In the genomic region with DNA sequence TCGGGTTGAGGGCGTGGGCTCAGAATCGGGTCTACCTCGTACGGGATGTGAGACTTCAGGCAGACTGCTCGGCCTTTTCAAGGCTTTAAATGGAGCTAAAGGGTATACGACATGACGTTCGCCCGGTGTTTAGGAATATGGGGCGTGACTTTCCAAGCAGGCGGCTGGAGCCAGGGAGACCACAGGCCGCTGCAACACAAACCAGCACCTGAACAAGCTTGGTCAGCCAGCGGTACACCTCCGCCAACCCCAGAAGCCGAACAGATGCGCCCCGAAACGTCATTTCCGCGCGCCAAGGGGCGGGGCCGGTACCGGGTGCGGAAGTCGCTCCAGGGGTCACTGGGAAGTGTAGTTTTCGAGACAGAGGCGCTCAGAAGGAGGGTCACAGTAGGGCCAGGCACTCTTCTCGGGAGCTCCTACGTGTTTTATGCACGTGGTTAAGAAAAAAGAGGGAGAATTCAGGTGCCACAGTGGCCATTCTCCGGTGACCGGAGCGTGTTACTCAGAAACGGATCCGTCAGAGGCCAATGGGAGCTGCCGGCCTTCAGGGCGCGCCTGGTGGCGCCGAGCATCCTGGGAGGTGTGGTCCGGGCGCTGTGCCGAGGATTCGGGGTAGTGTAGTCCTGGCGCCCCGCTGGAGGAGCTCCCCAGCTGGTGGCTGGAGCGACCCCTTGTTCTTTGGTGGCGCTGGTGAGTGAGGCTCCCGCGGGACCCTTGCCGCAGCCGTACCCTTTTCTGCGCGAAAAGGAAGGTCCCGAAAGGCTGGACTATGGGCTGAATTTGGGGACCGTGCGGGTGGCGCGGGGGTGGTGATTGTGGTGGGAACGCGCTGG, we compare ENCODE assay signal across 1 cellular context.
TF ChIP-seq lines count a peak whose summit lies in the region.

A gene (plus strand): TSS at position 613 of the 833 bp plus-strand sequence. CDS start 17,160 bp downstream, outside the sequence.

TF ChIP-seq in HepG2, 621 proteins besides CTCF, POLR2A, EP300 and RAD21 (continued from another document and continues in another):
- TF ChIP-seq, protein P1, sequence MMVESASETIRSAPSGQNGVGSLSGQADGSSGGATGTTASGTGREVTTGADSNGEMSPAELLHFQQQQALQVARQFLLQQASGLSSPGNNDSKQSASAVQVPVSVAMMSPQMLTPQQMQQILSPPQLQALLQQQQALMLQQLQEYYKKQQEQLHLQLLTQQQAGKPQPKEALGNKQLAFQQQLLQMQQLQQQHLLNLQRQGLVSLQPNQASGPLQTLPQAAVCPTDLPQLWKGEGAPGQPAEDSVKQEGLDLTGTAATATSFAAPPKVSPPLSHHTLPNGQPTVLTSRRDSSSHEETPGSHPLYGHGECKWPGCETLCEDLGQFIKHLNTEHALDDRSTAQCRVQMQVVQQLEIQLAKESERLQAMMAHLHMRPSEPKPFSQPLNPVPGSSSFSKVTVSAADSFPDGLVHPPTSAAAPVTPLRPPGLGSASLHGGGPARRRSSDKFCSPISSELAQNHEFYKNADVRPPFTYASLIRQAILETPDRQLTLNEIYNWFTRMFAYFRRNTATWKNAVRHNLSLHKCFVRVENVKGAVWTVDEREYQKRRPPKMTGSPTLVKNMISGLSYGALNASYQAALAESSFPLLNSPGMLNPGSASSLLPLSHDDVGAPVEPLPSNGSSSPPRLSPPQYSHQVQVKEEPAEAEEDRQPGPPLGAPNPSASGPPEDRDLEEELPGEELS (CRISPR knock-in tag; IDR thresholded peaks at IDR 0.05): peak; percentile 62; the same call in 1 of the 2 replicates
- TF ChIP-seq, protein P2, sequence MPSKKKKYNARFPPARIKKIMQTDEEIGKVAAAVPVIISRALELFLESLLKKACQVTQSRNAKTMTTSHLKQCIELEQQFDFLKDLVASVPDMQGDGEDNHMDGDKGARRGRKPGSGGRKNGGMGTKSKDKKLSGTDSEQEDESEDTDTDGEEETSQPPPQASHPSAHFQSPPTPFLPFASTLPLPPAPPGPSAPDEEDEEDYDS (CRISPR knock-in tag; IDR thresholded peaks at IDR 0.05): peak; percentile 41
- TF ChIP-seq ATF7 (IDR thresholded peaks at IDR 0.05) (no peak), ATF7 (CRISPR knock-in tag; IDR thresholded peaks at IDR 0.05) (peak; percentile 83), MAFK (conservative IDR thresholded peaks at IDR 0.05 in 1 of 2, IDR thresholded peaks at IDR 0.05 in 1 of 2; ENCODE audit: low read length in 2 of 2) (no peak; a peak in 1 of 4 replicates), YEATS2 (CRISPR knock-in tag; IDR thresholded peaks at IDR 0.05; ENCODE audit: borderline replicate concordance) (peak; percentile 95), ZNF569 (CRISPR knock-in tag; IDR thresholded peaks at IDR 0.05; ENCODE audit: borderline replicate concordance) (no peak), EEA1 (CRISPR knock-in tag; IDR thresholded peaks at IDR 0.05; ENCODE audit: borderline replicate concordance) (peak; percentile 45; the same call in 1 of the 2 replicates), ZNF205 (CRISPR knock-in tag; IDR thresholded peaks at IDR 0.05) (peak; percentile 80), SMAD9 (CRISPR knock-in tag; IDR thresholded peaks at IDR 0.05) (peak; percentile 97), ZNF7 (CRISPR knock-in tag; IDR thresholded peaks at IDR 0.05) (no peak), PCBP1 (IDR thresholded peaks at IDR 0.05; ENCODE audit: borderline replicate concordance, low read depth, low read length) (peak; percentile 96), ZSCAN25 (CRISPR knock-in tag; IDR thresholded peaks at IDR 0.05) (peak; percentile 45), ZNF484 (CRISPR knock-in tag; IDR thresholded peaks at IDR 0.05; ENCODE audit: borderline replicate concordance, low read depth) (no peak), ZFP36L2 (CRISPR knock-in tag; IDR thresholded peaks at IDR 0.05) (peak; percentile 42; the same call in 1 of the 2 replicates), REPIN1 (CRISPR knock-in tag; IDR thresholded peaks at IDR 0.05; ENCODE audit: borderline replicate concordance, low read depth) (peak; percentile 34), KAT2B (IDR thresholded peaks at IDR 0.05; ENCODE audit: borderline replicate concordance, low read depth, low read length) (no peak), SAFB2 (CRISPR knock-in tag; IDR thresholded peaks at IDR 0.05; ENCODE audit: borderline replicate concordance, low read depth) (peak; percentile 90), RELA (CRISPR knock-in tag; IDR thresholded peaks at IDR 0.05) (no peak; the same call in 1 of the 2 replicates)
- TF ChIP-seq, protein P3, sequence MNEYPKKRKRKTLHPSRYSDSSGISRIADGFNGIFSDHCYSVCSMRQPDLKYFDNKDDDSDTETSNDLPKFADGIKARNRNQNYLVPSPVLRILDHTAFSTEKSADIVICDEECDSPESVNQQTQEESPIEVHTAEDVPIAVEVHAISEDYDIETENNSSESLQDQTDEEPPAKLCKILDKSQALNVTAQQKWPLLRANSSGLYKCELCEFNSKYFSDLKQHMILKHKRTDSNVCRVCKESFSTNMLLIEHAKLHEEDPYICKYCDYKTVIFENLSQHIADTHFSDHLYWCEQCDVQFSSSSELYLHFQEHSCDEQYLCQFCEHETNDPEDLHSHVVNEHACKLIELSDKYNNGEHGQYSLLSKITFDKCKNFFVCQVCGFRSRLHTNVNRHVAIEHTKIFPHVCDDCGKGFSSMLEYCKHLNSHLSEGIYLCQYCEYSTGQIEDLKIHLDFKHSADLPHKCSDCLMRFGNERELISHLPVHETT (CRISPR knock-in tag; conservative IDR thresholded peaks at IDR 0.05): peak; percentile 35
- TF ChIP-seq, protein P4, sequence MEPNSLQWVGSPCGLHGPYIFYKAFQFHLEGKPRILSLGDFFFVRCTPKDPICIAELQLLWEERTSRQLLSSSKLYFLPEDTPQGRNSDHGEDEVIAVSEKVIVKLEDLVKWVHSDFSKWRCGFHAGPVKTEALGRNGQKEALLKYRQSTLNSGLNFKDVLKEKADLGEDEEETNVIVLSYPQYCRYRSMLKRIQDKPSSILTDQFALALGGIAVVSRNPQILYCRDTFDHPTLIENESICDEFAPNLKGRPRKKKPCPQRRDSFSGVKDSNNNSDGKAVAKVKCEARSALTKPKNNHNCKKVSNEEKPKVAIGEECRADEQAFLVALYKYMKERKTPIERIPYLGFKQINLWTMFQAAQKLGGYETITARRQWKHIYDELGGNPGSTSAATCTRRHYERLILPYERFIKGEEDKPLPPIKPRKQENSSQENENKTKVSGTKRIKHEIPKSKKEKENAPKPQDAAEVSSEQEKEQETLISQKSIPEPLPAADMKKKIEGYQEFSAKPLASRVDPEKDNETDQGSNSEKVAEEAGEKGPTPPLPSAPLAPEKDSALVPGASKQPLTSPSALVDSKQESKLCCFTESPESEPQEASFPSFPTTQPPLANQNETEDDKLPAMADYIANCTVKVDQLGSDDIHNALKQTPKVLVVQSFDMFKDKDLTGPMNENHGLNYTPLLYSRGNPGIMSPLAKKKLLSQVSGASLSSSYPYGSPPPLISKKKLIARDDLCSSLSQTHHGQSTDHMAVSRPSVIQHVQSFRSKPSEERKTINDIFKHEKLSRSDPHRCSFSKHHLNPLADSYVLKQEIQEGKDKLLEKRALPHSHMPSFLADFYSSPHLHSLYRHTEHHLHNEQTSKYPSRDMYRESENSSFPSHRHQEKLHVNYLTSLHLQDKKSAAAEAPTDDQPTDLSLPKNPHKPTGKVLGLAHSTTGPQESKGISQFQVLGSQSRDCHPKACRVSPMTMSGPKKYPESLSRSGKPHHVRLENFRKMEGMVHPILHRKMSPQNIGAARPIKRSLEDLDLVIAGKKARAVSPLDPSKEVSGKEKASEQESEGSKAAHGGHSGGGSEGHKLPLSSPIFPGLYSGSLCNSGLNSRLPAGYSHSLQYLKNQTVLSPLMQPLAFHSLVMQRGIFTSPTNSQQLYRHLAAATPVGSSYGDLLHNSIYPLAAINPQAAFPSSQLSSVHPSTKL (CRISPR knock-in tag; IDR thresholded peaks at IDR 0.05): peak; percentile 36
- TF ChIP-seq, protein P5, sequence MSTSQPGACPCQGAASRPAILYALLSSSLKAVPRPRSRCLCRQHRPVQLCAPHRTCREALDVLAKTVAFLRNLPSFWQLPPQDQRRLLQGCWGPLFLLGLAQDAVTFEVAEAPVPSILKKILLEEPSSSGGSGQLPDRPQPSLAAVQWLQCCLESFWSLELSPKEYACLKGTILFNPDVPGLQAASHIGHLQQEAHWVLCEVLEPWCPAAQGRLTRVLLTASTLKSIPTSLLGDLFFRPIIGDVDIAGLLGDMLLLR (CRISPR knock-in tag; IDR thresholded peaks at IDR 0.05): peak; percentile 62
- TF ChIP-seq, protein P6, sequence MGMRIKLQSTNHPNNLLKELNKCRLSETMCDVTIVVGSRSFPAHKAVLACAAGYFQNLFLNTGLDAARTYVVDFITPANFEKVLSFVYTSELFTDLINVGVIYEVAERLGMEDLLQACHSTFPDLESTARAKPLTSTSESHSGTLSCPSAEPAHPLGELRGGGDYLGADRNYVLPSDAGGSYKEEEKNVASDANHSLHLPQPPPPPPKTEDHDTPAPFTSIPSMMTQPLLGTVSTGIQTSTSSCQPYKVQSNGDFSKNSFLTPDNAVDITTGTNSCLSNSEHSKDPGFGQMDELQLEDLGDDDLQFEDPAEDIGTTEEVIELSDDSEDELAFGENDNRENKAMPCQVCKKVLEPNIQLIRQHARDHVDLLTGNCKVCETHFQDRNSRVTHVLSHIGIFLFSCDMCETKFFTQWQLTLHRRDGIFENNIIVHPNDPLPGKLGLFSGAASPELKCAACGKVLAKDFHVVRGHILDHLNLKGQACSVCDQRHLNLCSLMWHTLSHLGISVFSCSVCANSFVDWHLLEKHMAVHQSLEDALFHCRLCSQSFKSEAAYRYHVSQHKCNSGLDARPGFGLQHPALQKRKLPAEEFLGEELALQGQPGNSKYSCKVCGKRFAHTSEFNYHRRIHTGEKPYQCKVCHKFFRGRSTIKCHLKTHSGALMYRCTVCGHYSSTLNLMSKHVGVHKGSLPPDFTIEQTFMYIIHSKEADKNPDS (CRISPR knock-in tag; IDR thresholded peaks at IDR 0.05): peak; percentile 93
- TF ChIP-seq, protein P7, sequence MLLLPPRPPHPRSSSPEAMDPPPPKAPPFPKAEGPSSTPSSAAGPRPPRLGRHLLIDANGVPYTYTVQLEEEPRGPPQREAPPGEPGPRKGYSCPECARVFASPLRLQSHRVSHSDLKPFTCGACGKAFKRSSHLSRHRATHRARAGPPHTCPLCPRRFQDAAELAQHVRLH (CRISPR knock-in tag; IDR thresholded peaks at IDR 0.05; ENCODE audit: borderline replicate concordance, low read depth): peak; percentile 90; the same call in 1 of the 2 replicates
- TF ChIP-seq, protein P8, sequence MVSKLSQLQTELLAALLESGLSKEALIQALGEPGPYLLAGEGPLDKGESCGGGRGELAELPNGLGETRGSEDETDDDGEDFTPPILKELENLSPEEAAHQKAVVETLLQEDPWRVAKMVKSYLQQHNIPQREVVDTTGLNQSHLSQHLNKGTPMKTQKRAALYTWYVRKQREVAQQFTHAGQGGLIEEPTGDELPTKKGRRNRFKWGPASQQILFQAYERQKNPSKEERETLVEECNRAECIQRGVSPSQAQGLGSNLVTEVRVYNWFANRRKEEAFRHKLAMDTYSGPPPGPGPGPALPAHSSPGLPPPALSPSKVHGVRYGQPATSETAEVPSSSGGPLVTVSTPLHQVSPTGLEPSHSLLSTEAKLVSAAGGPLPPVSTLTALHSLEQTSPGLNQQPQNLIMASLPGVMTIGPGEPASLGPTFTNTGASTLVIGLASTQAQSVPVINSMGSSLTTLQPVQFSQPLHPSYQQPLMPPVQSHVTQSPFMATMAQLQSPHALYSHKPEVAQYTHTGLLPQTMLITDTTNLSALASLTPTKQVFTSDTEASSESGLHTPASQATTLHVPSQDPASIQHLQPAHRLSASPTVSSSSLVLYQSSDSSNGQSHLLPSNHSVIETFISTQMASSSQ (IDR thresholded peaks at IDR 0.05; ENCODE audit: low read depth): peak; percentile 56; the same call in 1 of the 2 replicates
- TF ChIP-seq, protein P8 (CRISPR knock-in tag; IDR thresholded peaks at IDR 0.05; ENCODE audit: borderline replicate concordance): peak; percentile 89
- TF ChIP-seq, protein P9, sequence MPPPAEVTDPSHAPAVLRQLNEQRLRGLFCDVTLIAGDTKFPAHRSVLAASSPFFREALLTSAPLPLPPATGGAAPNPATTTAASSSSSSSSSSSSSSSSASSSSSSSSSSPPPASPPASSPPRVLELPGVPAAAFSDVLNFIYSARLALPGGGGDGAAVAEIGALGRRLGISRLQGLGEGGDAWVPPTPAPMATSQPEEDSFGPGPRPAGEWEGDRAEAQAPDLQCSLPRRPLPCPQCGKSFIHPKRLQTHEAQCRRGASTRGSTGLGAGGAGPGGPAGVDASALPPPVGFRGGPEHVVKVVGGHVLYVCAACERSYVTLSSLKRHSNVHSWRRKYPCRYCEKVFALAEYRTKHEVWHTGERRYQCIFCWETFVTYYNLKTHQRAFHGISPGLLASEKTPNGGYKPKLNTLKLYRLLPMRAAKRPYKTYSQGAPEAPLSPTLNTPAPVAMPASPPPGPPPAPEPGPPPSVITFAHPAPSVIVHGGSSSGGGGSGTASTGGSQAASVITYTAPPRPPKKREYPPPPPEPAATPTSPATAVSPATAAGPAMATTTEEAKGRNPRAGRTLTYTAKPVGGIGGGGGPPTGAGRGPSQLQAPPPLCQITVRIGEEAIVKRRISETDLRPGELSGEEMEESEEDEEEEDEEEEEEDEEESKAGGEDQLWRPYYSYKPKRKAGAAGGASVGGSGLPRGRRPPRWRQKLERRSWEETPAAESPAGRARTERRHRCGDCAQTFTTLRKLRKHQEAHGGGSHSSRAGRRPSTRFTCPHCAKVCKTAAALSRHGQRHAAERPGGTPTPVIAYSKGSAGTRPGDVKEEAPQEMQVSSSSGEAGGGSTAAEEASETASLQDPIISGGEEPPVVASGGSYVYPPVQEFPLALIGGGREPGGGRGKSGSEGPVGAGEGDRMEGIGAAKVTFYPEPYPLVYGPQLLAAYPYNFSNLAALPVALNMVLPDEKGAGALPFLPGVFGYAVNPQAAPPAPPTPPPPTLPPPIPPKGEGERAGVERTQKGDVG (CRISPR knock-in tag; IDR thresholded peaks at IDR 0.05; ENCODE audit: borderline replicate concordance): peak; percentile 85; the same call in 1 of the 2 replicates
- TF ChIP-seq, protein P10, sequence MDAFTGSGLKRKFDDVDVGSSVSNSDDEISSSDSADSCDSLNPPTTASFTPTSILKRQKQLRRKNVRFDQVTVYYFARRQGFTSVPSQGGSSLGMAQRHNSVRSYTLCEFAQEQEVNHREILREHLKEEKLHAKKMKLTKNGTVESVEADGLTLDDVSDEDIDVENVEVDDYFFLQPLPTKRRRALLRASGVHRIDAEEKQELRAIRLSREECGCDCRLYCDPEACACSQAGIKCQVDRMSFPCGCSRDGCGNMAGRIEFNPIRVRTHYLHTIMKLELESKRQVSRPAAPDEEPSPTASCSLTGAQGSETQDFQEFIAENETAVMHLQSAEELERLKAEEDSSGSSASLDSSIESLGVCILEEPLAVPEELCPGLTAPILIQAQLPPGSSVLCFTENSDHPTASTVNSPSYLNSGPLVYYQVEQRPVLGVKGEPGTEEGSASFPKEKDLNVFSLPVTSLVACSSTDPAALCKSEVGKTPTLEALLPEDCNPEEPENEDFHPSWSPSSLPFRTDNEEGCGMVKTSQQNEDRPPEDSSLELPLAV (CRISPR knock-in tag; conservative IDR thresholded peaks at IDR 0.05; ENCODE audit: low read depth): no peak
- TF ChIP-seq, protein P11, sequence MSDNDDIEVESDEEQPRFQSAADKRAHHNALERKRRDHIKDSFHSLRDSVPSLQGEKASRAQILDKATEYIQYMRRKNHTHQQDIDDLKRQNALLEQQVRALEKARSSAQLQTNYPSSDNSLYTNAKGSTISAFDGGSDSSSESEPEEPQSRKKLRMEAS (IDR thresholded peaks at IDR 0.05): peak; percentile 78
